In the genomic region with DNA sequence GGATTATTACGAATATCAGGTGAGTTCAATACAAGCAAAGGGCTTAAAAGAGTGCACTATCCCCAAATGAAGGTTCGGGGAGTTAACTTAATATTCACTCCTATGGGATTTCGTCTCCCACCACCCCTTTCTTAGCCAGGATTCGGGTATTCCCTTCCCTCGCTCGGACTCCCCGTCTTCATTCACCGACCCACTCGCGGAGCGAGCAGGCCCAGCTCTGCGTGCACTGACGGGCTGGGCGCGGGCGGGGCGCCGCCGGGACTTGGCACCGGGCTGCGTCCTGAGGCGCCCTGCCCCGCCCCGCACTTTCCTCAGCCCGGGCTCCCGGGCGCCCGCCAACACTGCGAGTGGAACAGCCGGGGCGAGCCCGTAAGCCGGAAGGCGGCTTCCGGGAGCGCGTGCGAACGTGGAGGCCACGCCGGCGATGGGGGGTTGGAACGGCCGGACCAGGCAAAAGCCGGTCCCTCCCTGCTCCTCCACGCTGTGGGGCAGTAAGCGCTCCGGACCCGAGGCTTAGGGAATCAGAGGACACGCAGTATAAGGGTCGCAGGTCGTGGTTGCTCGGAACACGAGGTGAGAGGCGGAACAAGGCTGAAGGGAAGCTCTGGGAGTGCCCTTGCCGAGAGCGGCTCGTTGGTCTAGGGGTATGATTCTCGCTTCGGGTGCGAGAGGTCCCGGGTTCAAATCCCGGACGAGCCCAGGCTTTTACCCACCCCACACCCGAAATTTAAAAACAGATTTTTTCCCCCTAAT, we compare ENCODE assay signal across 1 cellular context.
TF ChIP-seq lines count a peak whose summit lies in the region.

No MANE protein-coding gene starts in this region.

TF ChIP-seq in HEK293, 187 proteins besides CTCF, POLR2A, EP300 and RAD21 (continued from another document):
- no peak for TF ChIP-seq ZNF155 (tag by site-specific recombination; IDR thresholded peaks at IDR 0.05)
- TF ChIP-seq ZNF791 (tag by site-specific recombination; IDR thresholded peaks at IDR 0.05): no peak
- peak; percentile 77; the same call in 1 of the 2 replicates for TF ChIP-seq ZFP69B (tag by site-specific recombination; IDR thresholded peaks at IDR 0.05)
- TF ChIP-seq ZNF202 (tag by site-specific recombination; IDR thresholded peaks at IDR 0.05; ENCODE audit: borderline replicate concordance): no peak
- peak; percentile 94 for TF ChIP-seq ZEB2 (tag by site-specific recombination; IDR thresholded peaks at IDR 0.05)
- TF ChIP-seq KLF1 (tag by site-specific recombination; IDR thresholded peaks at IDR 0.05): peak; percentile 69
- TF ChIP-seq ZNF654 (tag by site-specific recombination; IDR thresholded peaks at IDR 0.05; ENCODE audit: low read depth): no peak
- TF ChIP-seq INSM2 (tag by site-specific recombination; IDR thresholded peaks at IDR 0.05): peak; percentile 91
- no peak for TF ChIP-seq ZNF560 (tag by site-specific recombination; IDR thresholded peaks at IDR 0.05; ENCODE audit: borderline replicate concordance)
- no peak; the same call in 1 of the 2 replicates for TF ChIP-seq ZNF664 (tag by site-specific recombination; IDR thresholded peaks at IDR 0.05)
- TF ChIP-seq, protein P1, sequence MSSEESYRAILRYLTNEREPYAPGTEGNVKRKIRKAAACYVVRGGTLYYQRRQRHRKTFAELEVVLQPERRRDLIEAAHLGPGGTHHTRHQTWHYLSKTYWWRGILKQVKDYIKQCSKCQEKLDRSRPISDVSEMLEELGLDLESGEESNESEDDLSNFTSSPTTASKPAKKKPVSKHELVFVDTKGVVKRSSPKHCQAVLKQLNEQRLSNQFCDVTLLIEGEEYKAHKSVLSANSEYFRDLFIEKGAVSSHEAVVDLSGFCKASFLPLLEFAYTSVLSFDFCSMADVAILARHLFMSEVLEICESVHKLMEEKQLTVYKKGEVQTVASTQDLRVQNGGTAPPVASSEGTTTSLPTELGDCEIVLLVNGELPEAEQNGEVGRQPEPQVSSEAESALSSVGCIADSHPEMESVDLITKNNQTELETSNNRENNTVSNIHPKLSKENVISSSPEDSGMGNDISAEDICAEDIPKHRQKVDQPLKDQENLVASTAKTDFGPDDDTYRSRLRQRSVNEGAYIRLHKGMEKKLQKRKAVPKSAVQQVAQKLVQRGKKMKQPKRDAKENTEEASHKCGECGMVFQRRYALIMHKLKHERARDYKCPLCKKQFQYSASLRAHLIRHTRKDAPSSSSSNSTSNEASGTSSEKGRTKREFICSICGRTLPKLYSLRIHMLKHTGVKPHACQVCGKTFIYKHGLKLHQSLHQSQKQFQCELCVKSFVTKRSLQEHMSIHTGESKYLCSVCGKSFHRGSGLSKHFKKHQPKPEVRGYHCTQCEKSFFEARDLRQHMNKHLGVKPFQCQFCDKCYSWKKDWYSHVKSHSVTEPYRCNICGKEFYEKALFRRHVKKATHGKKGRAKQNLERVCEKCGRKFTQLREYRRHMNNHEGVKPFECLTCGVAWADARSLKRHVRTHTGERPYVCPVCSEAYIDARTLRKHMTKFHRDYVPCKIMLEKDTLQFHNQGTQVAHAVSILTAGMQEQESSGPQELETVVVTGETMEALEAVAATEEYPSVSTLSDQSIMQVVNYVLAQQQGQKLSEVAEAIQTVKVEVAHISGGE (tag by site-specific recombination; conservative IDR thresholded peaks at IDR 0.05; ENCODE audit: low read depth): peak; percentile 76
TF ChIP-seq in HEK293: peak in this region for 84.
